ENCODE assay signal across 25 cellular contexts in genomic region chr10:79983286-79983909, GRCh38. TPM values are rescaled to one million over a fixed set of nuclear protein-coding genes. Genes with fewer than 3 reads are reported as not detected.
DNase-seq lines count a peak whose midpoint lies in the region; ATAC-seq and TF ChIP-seq lines count a peak whose summit lies in the region.
"Had no signal": no experiment of that assay in that cellular context is flagged by ENCODE, and none has a peak within 500 bp of the region (broad histone marks: within the 10 kb centered on the region; RNA-seq: fewer than 3 reads in every experiment).

No MANE protein-coding gene starts in this region.

- peak overlapping the region; percentile 23 for H3K4me3 Mint-ChIP-seq in activated CD4-positive, alpha-beta T cell treated with anti-CD3 and anti-CD28 coated beads, Interleukin-2, amount 10 ng/mL, durations not matched to agents 7 days and 5 days
- peak overlapping the region; percentile 17 for H3K4me3 Mint-ChIP-seq in chondrocyte (ENCODE audit: unreplicated experiment)

- ATAC-seq in HG03521 (IDR thresholded peaks at IDR 0.05; ENCODE audit: unreplicated experiment) (no peak), GM18520 (IDR thresholded peaks at IDR 0.05; ENCODE audit: unreplicated experiment) (no peak)
- ATAC-seq: body of pancreas; stimulated activated naive CD8-positive, alpha-beta T cell treated with anti-CD3 and anti-CD28 coated beads, Interleukin-15, amount 100 ng/mL, for 72 hours had no signal

- DNase-seq in activated CD4-positive, alpha-beta T cell treated with anti-CD3 and anti-CD28 coated beads, Interleukin-2, amount 10 ng/mL, durations not matched to agents 7 days and 5 days, result no peak
- no peak for DNase-seq in activated CD4-positive, alpha-beta T cell treated with anti-CD3 and anti-CD28 coated beads for 1 hour
- DNase-seq in chondrocyte (ENCODE audit: low spot score) (no peak), GM03348 (ENCODE audit: low spot score) (no peak)
- DNase-seq: 8988T; activated gamma-delta T cell treated with Interleukin-2 at 50 U/mL for 16 hours; CD8-positive, alpha-beta memory T cell; effector CD4-positive, alpha-beta T cell; NCI-H2029 treated with DMSO at 0.1 percent for 48 hours; NCI-H748 treated with DMSO at 0.1 percent for 48 hours; Peyer's patch; SIG-M5; stimulated activated CD8-positive, alpha-beta memory T cell treated with anti-CD3 and anti-CD28 coated beads, Interleukin-4, amount 100 ng/mL, for 48 hours; stimulated activated naive CD8-positive, alpha-beta T cell treated with anti-CD3 and anti-CD28 coated beads, Interleukin-15, amount 100 ng/mL, for 72 hours; tibial artery had no signal

- H3K27me3 ChIP-seq in mucosa of stomach (ENCODE audit: control insufficient read depth, insufficient read depth, low read length), result peaks cover 26% of the 10 kb centered on the region
- H3K27me3 ChIP-seq: body of pancreas, Peyer's patch had no signal

- no peaks in the 10 kb centered on the region for H3K36me3 Mint-ChIP-seq in activated CD4-positive, alpha-beta T cell treated with anti-CD3 and anti-CD28 coated beads, Interleukin-2, amount 10 ng/mL, durations not matched to agents 7 days and 5 days (ENCODE audit: low read depth)
- H3K36me3 Mint-ChIP-seq in chondrocyte (ENCODE audit: low read depth), result no peaks in the 10 kb centered on the region
- H3K36me3 Mint-ChIP-seq: CD8-positive, alpha-beta memory T cell had no signal

- no peak overlapping the region for H3K27ac Mint-ChIP-seq in activated CD4-positive, alpha-beta T cell treated with anti-CD3 and anti-CD28 coated beads, Interleukin-2, amount 10 ng/mL, durations not matched to agents 7 days and 5 days
- H3K27ac Mint-ChIP-seq in chondrocyte (ENCODE audit: unreplicated experiment), result no peak overlapping the region
- H3K27ac Mint-ChIP-seq: CD8-positive, alpha-beta memory T cell had no signal

- peak overlapping the region; percentile 65 for H3K27ac ChIP-seq in temporal lobe (ENCODE audit: low read depth, low read length)
- H3K27ac ChIP-seq: epithelial cell of prostate, Peyer's patch had no signal

- TF ChIP-seq CTCF in chondrocyte (IDR thresholded peaks at IDR 0.05), result no peak

- POLR2A ChIA-PET in activated CD4-positive, alpha-beta T cell treated with anti-CD3 and anti-CD28 coated beads, Interleukin-2, amount 10 ng/mL, durations not matched to agents 7 days and 5 days (lab: Charles Lee), result no interaction called here

- peaks cover 18% of the 10 kb centered on the region for H3K4me1 ChIP-seq in mucosa of stomach (ENCODE audit: control insufficient read depth, insufficient read depth, low read length)

- H3K4me3 ChIP-seq in mucosa of stomach (ENCODE audit: low read length), result no peak overlapping the region
- H3K4me3 ChIP-seq: body of pancreas, lung, Peyer's patch had no signal

- peaks cover 59% of the 10 kb centered on the region for H3K27me3 Mint-ChIP-seq in activated CD4-positive, alpha-beta T cell treated with anti-CD3 and anti-CD28 coated beads, Interleukin-2, amount 10 ng/mL, durations not matched to agents 7 days and 5 days
- H3K27me3 Mint-ChIP-seq in chondrocyte (ENCODE audit: low read depth), result peaks cover 18% of the 10 kb centered on the region

- H3K36me3 ChIP-seq in mucosa of stomach (ENCODE audit: control insufficient read depth, insufficient read depth, low read length), result no peaks in the 10 kb centered on the region
- H3K36me3 ChIP-seq: Peyer's patch, tibial artery had no signal

- no peaks in the 10 kb centered on the region for H3K9me3 Mint-ChIP-seq in activated CD4-positive, alpha-beta T cell treated with anti-CD3 and anti-CD28 coated beads, Interleukin-2, amount 10 ng/mL, durations not matched to agents 7 days and 5 days
- H3K9me3 Mint-ChIP-seq in chondrocyte (ENCODE audit: low read depth), result no peaks in the 10 kb centered on the region

- H3K9me3 ChIP-seq in mucosa of stomach (ENCODE audit: control insufficient read depth, low read length), result no peaks in the 10 kb centered on the region
- H3K9me3 ChIP-seq: body of pancreas, tibial artery had no signal

- peaks cover 27% of the 10 kb centered on the region for H3K4me1 Mint-ChIP-seq in activated CD4-positive, alpha-beta T cell treated with anti-CD3 and anti-CD28 coated beads, Interleukin-2, amount 10 ng/mL, durations not matched to agents 7 days and 5 days
- H3K4me1 Mint-ChIP-seq in chondrocyte (ENCODE audit: low read depth), result peaks cover 6% of the 10 kb centered on the region

- CTCF ChIA-PET in activated CD4-positive, alpha-beta T cell treated with anti-CD3 and anti-CD28 coated beads, Interleukin-2, amount 10 ng/mL, durations not matched to agents 7 days and 5 days (lab: Charles Lee), result interaction anchor here (0.9 kb wide), 1 partner anchor 11 kb away, joined by 3 read pairs; no protein-coding TSS in a partner anchor

- peak overlapping the region; percentile 71 for H3K9ac ChIP-seq in mucosa of stomach (ENCODE audit: low read length)

RNA-seq across cellular contexts. Expression of gene SFTPD, which starts 34.5 kb away (rescaled TPM):
- total RNA-seq in activated CD4-positive, alpha-beta T cell treated with anti-CD3 and anti-CD28 coated beads, Interleukin-2, amount 10 ng/mL, durations not matched to agents 7 days and 5 days, result not detected
- 0.64 to 1.6 TPM (median 0.65 TPM) in 3 replicates for total RNA-seq in chondrocyte
- 0.25 TPM for total RNA-seq in temporal lobe
- total RNA-seq: CD8-positive, alpha-beta memory T cell; H4; Peyer's patch; pulmonary artery endothelial cell; skeletal muscle tissue had no signal
